In genomic region chrY:16834151-16834550, GRCh38 we compare ENCODE assay signal across 18 cellular contexts.
DNase-seq lines count a peak whose midpoint lies in the region; FAIRE-seq and TF ChIP-seq lines count a peak whose summit lies in the region.
"Had no signal": no experiment of that assay in that cellular context is flagged by ENCODE, and none has a peak within 500 bp of the region (broad histone marks: within the 10 kb centered on the region; RNA-seq: fewer than 3 reads in every experiment).

No MANE protein-coding gene starts in this region.

- no peaks in the 10 kb centered on the region for H3K4me1 Mint-ChIP-seq in HFFc6 (ENCODE audit: low read depth)
- H3K4me1 Mint-ChIP-seq: CD4-positive, CD25-positive, alpha-beta regulatory T cell; H9 had no signal

- peak; percentile 96 for FAIRE-seq in RCC 7860 (lab: Jason Lieb, UNC)
- FAIRE-seq: GM12892, GM18507, H1 had no signal

- no peak overlapping the region for H3K4me3 Mint-ChIP-seq in HFFc6
- H3K4me3 Mint-ChIP-seq: CD4-positive, CD25-positive, alpha-beta regulatory T cell; H9 had no signal

- H3K9me3 ChIP-seq in mesodermal cell (ENCODE audit: control insufficient read depth, low read length), result no peaks in the 10 kb centered on the region
- H3K9me3 ChIP-seq: BE2C, Caco-2 had no signal

- in situ Hi-C loops in ACHN (cut with HindIII; ENCODE audit: low pct_ligation_motif_present, low pct_unique_long_range_greater_than_20kb, low sequenced_read_pairs), result no loop called here

- WGBS in mesodermal cell (ENCODE audit: insufficient coverage in 2 of 2), 2 experiments, result 69% methylated on average over 2 of the region's 4 CpGs; no CpG with 5 or more reads in 1 of the 2 experiments

- H3K36me3 ChIP-seq in mesodermal cell (ENCODE audit: control insufficient read depth, insufficient read depth, low read length), result no peaks in the 10 kb centered on the region
- H3K36me3 ChIP-seq: BE2C had no signal

- H3K27ac Mint-ChIP-seq in HFFc6, result no peak overlapping the region
- H3K27ac Mint-ChIP-seq: CD4-positive, CD25-positive, alpha-beta regulatory T cell; H9 had no signal

- H3K27me3 Mint-ChIP-seq in HFFc6 (ENCODE audit: insufficient read depth), result no peaks in the 10 kb centered on the region

- no peaks in the 10 kb centered on the region for H3K36me3 Mint-ChIP-seq in HFFc6 (ENCODE audit: low read depth)
- H3K36me3 Mint-ChIP-seq: CD4-positive, CD25-positive, alpha-beta regulatory T cell had no signal

- no peak for TF ChIP-seq CTCF in epithelial cell of proximal tubule (conservative IDR thresholded peaks at IDR 0.05; ENCODE audit: low read depth, low read length)
- TF ChIP-seq CTCF in HFFc6 (IDR thresholded peaks at IDR 0.05), result no peak

- H3K9me3 Mint-ChIP-seq in HFFc6, result peaks cover 6% of the 10 kb centered on the region
- H3K9me3 Mint-ChIP-seq: H9 had no signal

- H3K4me3 ChIP-seq in epithelial cell of proximal tubule (ENCODE audit: low read depth, low read length) (peak overlapping the region; percentile 51), mesodermal cell (ENCODE audit: extremely low read depth, insufficient read depth, low read length, poor library complexity, severe bottlenecking) (no peak overlapping the region)

- DNase-seq in RCC 7860 (ENCODE audit: low spot score), result peak; percentile 69
- no peak for DNase-seq in epithelial cell of proximal tubule (ENCODE audit: low read depth)
- DNase-seq in SK-N-DZ (ENCODE audit: low spot score), result no peak
- DNase-seq in ACHN, result no peak
- no peak for DNase-seq in HFFc6
- DNase-seq: BE2C; C1 segment of cervical spinal cord; Caco-2; CD4-positive, CD25-positive, alpha-beta regulatory T cell; DMS153; DMS79; GDM1; H9 had no signal

- peak overlapping the region; percentile 50 for H3K27ac ChIP-seq in mesodermal cell (ENCODE audit: low read depth, low read length, severe bottlenecking)
- H3K27ac ChIP-seq: HL-60 had no signal

- no peaks in the 10 kb centered on the region for H3K4me1 ChIP-seq in mesodermal cell (ENCODE audit: control insufficient read depth, insufficient read depth, low read length, poor library complexity, severe bottlenecking)
- H3K4me1 ChIP-seq: BE2C, Caco-2 had no signal
